29 cellular contexts compared by ENCODE assay signal in the genomic region with DNA sequence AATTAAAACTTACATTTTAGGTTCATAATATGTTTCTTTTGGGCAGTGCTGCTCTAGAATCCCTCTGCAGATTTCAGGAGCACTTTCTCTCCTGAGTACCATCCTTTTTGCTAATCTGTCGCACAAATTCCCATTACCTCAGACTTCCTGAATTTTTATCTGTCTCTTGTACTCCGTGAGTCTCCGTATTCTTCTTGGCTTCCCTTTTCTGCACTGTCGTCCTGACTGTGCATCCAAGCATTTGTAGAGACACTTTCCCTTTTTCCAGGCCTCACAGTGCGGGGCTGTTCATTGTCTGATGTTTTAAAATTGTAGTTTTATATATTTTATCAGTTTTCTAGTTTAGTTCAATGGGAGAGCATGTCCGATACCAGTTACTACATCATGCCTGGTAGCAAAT.
"Had no signal": no experiment of that assay in that cellular context is flagged by ENCODE, and none has a peak within 500 bp of the region (broad histone marks: within the 10 kb centered on the region; RNA-seq: fewer than 3 reads in every experiment).

No MANE protein-coding gene starts in this region.

- ATAC-seq: activated T-cell treated with anti-CD3 and anti-CD28 coated beads, Interleukin-2, amount 50 U/mL, for 72 hours; body of pancreas; effector memory CD8-positive, alpha-beta T cell; gastroesophageal sphincter; mucosa of descending colon; natural killer cell treated with Interleukin-12 subunit alpha and Interleukin-12 subunit beta and Interleukin-15 and Interleukin-18, amount 100 ng/mL, for 72 hours; sciatic nerve; stimulated activated effector memory CD8-positive, alpha-beta T cell treated with anti-CD3 and anti-CD28 coated beads, Interleukin-12 subunit alpha, Interleukin-12 subunit beta, amount 100 ng/mL, for 72 hours had no signal

- H3K36me3 ChIP-seq: gastroesophageal sphincter, thoracic aorta, uterus had no signal

- H3K27me3 Mint-ChIP-seq: activated B cell treated with CpG ODN at 0.5 μM for 24 hours; activated naive CD8-positive, alpha-beta T cell; effector memory CD8-positive, alpha-beta T cell; natural killer cell treated with Interleukin-12 subunit alpha and Interleukin-12 subunit beta and Interleukin-15 and Interleukin-18, amount 100 ng/mL, for 72 hours; stimulated activated naive CD8-positive, alpha-beta T cell treated with anti-CD3 and anti-CD28 coated beads, Interleukin-15, Interleukin-2, amounts not matched to agents 100 ng/mL and 50 ng/mL, for 24 hours had no signal

- H3K4me1 ChIP-seq: uterus had no signal

- H3K9me3 ChIP-seq: body of pancreas, gastroesophageal sphincter, thoracic aorta, uterus had no signal

- FAIRE-seq: kidney, TTC549 had no signal

- H3K27ac Mint-ChIP-seq: activated B cell treated with CpG ODN at 0.5 μM for 24 hours; activated naive CD8-positive, alpha-beta T cell; activated T-cell treated with anti-CD3 and anti-CD28 coated beads, Interleukin-2, amount 50 U/mL, for 72 hours; effector memory CD8-positive, alpha-beta T cell; stimulated activated effector memory CD8-positive, alpha-beta T cell treated with anti-CD3 and anti-CD28 coated beads, Interleukin-12 subunit alpha, Interleukin-12 subunit beta, amount 100 ng/mL, for 72 hours; stimulated activated naive CD8-positive, alpha-beta T cell treated with anti-CD3 and anti-CD28 coated beads, Interleukin-15, Interleukin-2, amounts not matched to agents 100 ng/mL and 50 ng/mL, for 24 hours had no signal

- DNase-seq: activated B cell treated with CpG ODN at 0.5 μM for 24 hours; activated CD4-positive, alpha-beta T cell treated with anti-CD3 and anti-CD28 coated beads for 4 hours; activated CD4-positive, alpha-beta T cell treated with anti-CD3 and anti-CD28 coated beads, Interleukin-2, amount 50 U/mL, for 4 hours; activated naive CD4-positive, alpha-beta T cell treated with Interleukin-2 at 50 U/mL for 16 hours; activated T-cell treated with anti-CD3 and anti-CD28 coated beads for 4 hours; activated T-cell treated with anti-CD3 and anti-CD28 coated beads, Interleukin-2, amount 50 U/mL, for 72 hours; anterior cingulate cortex; body of pancreas; cortex of kidney; effector memory CD8-positive, alpha-beta T cell; head of caudate nucleus; hypothalamus; immature natural killer cell; kidney; mucosa of descending colon; posterior cingulate gyrus; stimulated activated CD4-positive, alpha-beta T cell treated with anti-CD3 and anti-CD28 coated beads, Interleukin-4, amount 100 ng/mL, for 24 hours; T-helper 9 cell; trophoblast cell; uterus had no signal

- H3K4me3 Mint-ChIP-seq: activated B cell treated with CpG ODN at 0.5 μM for 24 hours; activated naive CD8-positive, alpha-beta T cell; activated T-cell treated with anti-CD3 and anti-CD28 coated beads, Interleukin-2, amount 50 U/mL, for 72 hours; effector memory CD8-positive, alpha-beta T cell; immature natural killer cell; natural killer cell treated with Interleukin-12 subunit alpha and Interleukin-12 subunit beta and Interleukin-15 and Interleukin-18, amount 100 ng/mL, for 72 hours; stimulated activated effector memory CD8-positive, alpha-beta T cell treated with anti-CD3 and anti-CD28 coated beads, Interleukin-12 subunit alpha, Interleukin-12 subunit beta, amount 100 ng/mL, for 72 hours; stimulated activated naive CD8-positive, alpha-beta T cell treated with anti-CD3 and anti-CD28 coated beads, Interleukin-15, Interleukin-2, amounts not matched to agents 100 ng/mL and 50 ng/mL, for 24 hours had no signal

- H3K27me3 ChIP-seq: body of pancreas, gastroesophageal sphincter, uterus had no signal

- H3K4me3 ChIP-seq: body of pancreas, gastroesophageal sphincter, mucosa of descending colon, skin epidermis, thoracic aorta, uterus had no signal

- H3K27ac ChIP-seq: gastroesophageal sphincter, thoracic aorta, uterus had no signal
